ENCODE assay signal across 8 cellular contexts in the genomic region with DNA sequence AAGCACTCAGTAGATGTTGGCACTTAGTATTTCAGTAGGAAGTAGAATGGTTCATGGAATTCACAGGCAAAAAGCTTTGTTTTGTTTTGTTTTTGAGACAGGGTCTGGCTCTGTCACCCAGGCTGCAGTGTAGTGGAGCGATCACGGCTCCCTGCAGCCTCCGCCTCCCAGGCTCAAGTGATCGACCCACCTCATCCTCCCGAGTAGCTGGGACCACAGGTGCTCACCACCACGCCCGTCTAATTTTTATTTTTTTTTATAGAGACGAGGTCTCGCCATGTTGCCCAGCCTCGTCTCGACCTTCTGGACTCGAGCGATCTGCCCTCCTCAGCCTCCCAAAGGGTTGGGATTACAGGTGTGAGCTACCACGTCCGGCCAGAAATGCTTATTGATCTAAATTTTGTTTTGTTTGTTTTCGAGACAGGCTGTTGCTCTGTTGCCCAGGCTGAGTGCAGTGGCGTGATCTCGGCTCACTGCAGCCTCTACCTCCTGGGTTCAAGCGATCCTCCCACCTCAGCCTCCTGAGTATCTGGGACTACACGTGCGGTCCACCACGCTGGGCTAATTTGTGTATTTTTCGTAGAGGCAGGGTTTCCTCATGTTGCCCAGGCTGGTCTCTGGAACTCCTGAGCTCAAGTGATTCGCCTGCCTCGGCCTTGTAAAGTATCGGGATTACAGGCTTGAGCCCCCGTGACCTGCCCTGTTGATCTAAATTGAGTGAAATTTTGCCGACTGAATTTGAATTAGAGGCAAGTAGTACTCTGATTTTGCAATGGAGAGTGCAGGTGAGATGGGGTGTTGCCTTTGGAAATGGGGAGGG. TPM values are rescaled to one million over a fixed set of nuclear protein-coding genes. Genes with fewer than 3 reads are reported as not detected.
DNase-seq lines count a peak whose midpoint lies in the region; ATAC-seq, FAIRE-seq and TF ChIP-seq lines count a peak whose summit lies in the region.

No MANE protein-coding gene starts in this region.

- DNase-seq in AG04450 (ENCODE audit: low read depth, low spot score) = no peak
- no peak for DNase-seq in bronchial epithelial cell (ENCODE audit: low read depth)
- DNase-seq in NK-92 treated with Interleukin-12 subunit alpha and Interleukin-12 subunit beta, amount 100 ng/mL, for 24 hours (lab: John Stamatoyannopoulos, UW) = no peak
- DNase-seq in SKM-1 treated with dmso at 0.1 percent for 144 hours (lab: John Stamatoyannopoulos, UW; ENCODE audit: unreplicated experiment) = no peak
- DNase-seq in NOMO-1 (lab: John Stamatoyannopoulos, UW; ENCODE audit: unreplicated experiment in 2 of 2) = no peak

- H3K27ac ChIP-seq in AG04450 (ENCODE audit: low read depth, low read length) (no peak overlapping the region), HUES64 (ENCODE audit: low read depth, low read length) (no peak overlapping the region), muscle layer of colon (ENCODE audit: low read depth, low read length) (no peak overlapping the region)

- no peak for TF ChIP-seq CTCF in AG04450 (IDR thresholded peaks at IDR 0.05; ENCODE audit: low read depth, low read length)
- TF ChIP-seq CTCF in bronchial epithelial cell (IDR thresholded peaks at IDR 0.05; ENCODE audit: insufficient read depth, low read length, severe bottlenecking) = no peak

- 91% methylated on average over 28 of the region's 28 CpGs for WGBS in HUES64

- H3K9me3 ChIP-seq in AG04450 (ENCODE audit: control insufficient read depth, insufficient read depth, low read length) = no peaks in the 10 kb centered on the region
- H3K9me3 ChIP-seq in HUES64 (ENCODE audit: insufficient read depth, low read depth, low read length) = no peaks in the 10 kb centered on the region
- no peaks in the 10 kb centered on the region for H3K9me3 ChIP-seq in muscle layer of colon (ENCODE audit: low read length)

- H3K36me3 ChIP-seq in HUES64 (ENCODE audit: insufficient read depth, low read length) (peaks cover 25% of the 10 kb centered on the region), bronchial epithelial cell (ENCODE audit: control insufficient read depth, insufficient read depth, low read length) (peaks cover 12% of the 10 kb centered on the region), muscle layer of colon (ENCODE audit: insufficient read depth, low read length) (no peaks in the 10 kb centered on the region)

- CTCF ChIA-PET in AG04450 (lab: Charles Lee) = interaction anchor here (2.0 to 4.9 kb wide), 2 partner anchors 10 to 28 kb away, joined by 11 to 45 read pairs; a partner anchor contains a TSS

- no peak for ATAC-seq in GM18861 (IDR thresholded peaks at IDR 0.05; ENCODE audit: unreplicated experiment)

- POLR2A ChIA-PET in AG04450 (lab: Yijun Ruan, JAX) = interaction anchor here (0.6 to 2.4 kb wide), 4 partner anchors 10 to 670 kb away, joined by 3 to 93 read pairs (median 4); a partner anchor contains a TSS

- H3K4me3 ChIP-seq in AG04450 (ENCODE audit: low read depth, low read length) (peak overlapping the region; percentile 81), HUES64 (ENCODE audit: low read length) (peak overlapping the region; percentile 99), bronchial epithelial cell (ENCODE audit: low read depth, low read length) (peak overlapping the region; percentile 79), muscle layer of colon (ENCODE audit: low read depth in 1 of 2, low read length in 2 of 2) (peak overlapping the region; percentile 59 to 92)

- peak overlapping the region; percentile 94; the same call in 1 of the 2 replicates for H3K9ac ChIP-seq in HUES64 (ENCODE audit: low read depth, low read length)
- no peak overlapping the region for H3K9ac ChIP-seq in muscle layer of colon (ENCODE audit: low read length)

- H3K27me3 ChIP-seq in AG04450 (ENCODE audit: control insufficient read depth, insufficient read depth, low read length) (no peaks in the 10 kb centered on the region), HUES64 (ENCODE audit: insufficient read depth, low read length) (peaks cover 4% of the 10 kb centered on the region; the same call in 1 of the 2 replicates), bronchial epithelial cell (ENCODE audit: control insufficient read depth, insufficient read depth, low read length) (no peaks in the 10 kb centered on the region), muscle layer of colon (ENCODE audit: control insufficient read depth in 1 of 2, insufficient read depth in 2 of 2, low read length in 2 of 2) (no peaks in the 10 kb centered on the region)

- FAIRE-seq in bronchial epithelial cell (lab: Jason Lieb, UNC) = no peak

- H3K4me1 ChIP-seq in HUES64 (ENCODE audit: insufficient read depth, low read length) (peaks cover 19% of the 10 kb centered on the region), muscle layer of colon (ENCODE audit: insufficient read depth, low read length) (peaks cover 39% of the 10 kb centered on the region)

RNA-seq across cellular contexts. Expression of a gene that starts 1.7 kb away (rescaled TPM):
- polyA plus RNA-seq in AG04450 (2011; rRNA removed) = 91.0 and 126 TPM in 2 replicates
- polyA minus RNA-seq in AG04450 (2011; rRNA and poly(A)+ RNA removed) = 12.6 and 24.4 TPM in 2 replicates
- 158 TPM for polyA plus RNA-seq in HUES64 (2013, experiment 1 of 2)
- 153 TPM for polyA plus RNA-seq in HUES64 (2013, experiment 2 of 2)
- 171 and 200 TPM in 2 replicates for total RNA-seq in bronchial epithelial cell

RNA-seq across cellular contexts. Expression of a gene that starts 27.2 kb away (rescaled TPM):
- 1.7 and 1.9 TPM in 2 replicates for polyA plus RNA-seq in AG04450 (2011; rRNA removed)
- 0.18 and 1.00 TPM in 2 replicates for polyA minus RNA-seq in AG04450 (2011; rRNA and poly(A)+ RNA removed)
- polyA plus RNA-seq in HUES64 (2013, experiment 1 of 2) = 2.0 TPM
- 2.5 TPM for polyA plus RNA-seq in HUES64 (2013, experiment 2 of 2)
- 0.26 and 1.0 TPM in 2 replicates for total RNA-seq in bronchial epithelial cell
